ENCODE assay signal across 1 cellular context in the genomic region with DNA sequence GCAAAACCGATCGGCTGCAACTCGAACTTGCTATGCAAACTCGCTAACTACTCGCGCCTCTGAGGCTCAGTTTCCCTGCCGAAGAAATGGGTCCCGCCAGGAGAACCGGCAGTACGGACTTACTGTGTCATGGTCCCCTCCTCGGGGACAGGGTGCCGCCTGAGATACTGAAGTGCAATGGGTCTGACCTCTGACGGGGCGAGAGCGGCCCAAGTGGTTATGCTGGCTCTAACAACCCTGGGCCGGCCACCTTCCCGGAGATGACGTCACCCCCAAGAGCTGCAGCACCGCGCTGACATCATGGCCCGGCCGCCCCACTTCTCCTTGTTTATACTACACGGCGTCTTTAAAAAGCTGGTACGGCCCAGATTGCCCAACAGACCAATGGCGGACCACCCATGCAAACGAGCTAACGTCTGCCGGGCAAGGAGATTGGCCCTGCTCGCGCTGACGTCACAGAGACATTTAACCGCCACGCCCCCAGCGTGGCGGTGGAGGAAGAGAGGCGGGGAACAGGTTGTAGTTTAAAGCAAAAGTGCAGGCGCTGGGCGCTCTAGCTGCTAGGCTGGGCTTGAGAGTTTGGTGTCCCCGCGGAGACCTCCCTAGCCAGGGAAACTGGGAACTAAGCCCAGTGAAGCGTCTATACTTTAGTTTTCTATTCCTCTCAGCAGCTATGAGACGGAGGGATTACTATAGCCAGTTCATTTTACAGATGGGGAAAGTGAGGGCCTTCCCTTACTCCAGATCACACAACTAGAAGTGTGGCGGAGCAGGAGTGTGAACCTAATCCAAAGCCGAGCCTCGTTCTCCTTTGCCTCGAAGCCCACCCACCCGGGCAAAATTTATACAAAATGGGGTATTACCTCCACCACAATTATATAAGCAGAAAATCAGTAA.
TF ChIP-seq lines count a peak whose summit lies in the region.

No MANE protein-coding gene starts in this region.

TF ChIP-seq in HepG2, 621 proteins besides CTCF, POLR2A, EP300 and RAD21 (continued from another document and continues in another):
- TF ChIP-seq, protein P1, sequence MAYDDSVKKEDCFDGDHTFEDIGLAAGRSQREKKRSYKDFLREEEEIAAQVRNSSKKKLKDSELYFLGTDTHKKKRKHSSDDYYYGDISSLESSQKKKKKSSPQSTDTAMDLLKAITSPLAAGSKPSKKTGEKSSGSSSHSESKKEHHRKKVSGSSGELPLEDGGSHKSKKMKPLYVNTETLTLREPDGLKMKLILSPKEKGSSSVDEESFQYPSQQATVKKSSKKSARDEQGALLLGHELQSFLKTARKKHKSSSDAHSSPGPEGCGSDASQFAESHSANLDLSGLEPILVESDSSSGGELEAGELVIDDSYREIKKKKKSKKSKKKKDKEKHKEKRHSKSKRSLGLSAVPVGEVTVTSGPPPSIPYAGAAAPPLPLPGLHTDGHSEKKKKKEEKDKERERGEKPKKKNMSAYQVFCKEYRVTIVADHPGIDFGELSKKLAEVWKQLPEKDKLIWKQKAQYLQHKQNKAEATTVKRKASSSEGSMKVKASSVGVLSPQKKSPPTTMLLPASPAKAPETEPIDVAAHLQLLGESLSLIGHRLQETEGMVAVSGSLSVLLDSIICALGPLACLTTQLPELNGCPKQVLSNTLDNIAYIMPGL (CRISPR knock-in tag; IDR thresholded peaks at IDR 0.05; ENCODE audit: borderline replicate concordance in 1 of 2, low read depth in 1 of 2), result peak in 1 of 2 experiments; percentile 74; a peak in 1 of 4 replicates
- TF ChIP-seq POGZ (CRISPR knock-in tag; IDR thresholded peaks at IDR 0.05) (peak; percentile 27; the same call in 1 of the 2 replicates), ZNF567 (CRISPR knock-in tag; IDR thresholded peaks at IDR 0.05; ENCODE audit: borderline replicate concordance) (no peak; the same call in 1 of the 2 replicates), MAFG (CRISPR knock-in tag; IDR thresholded peaks at IDR 0.05) (no peak), BRCA1 (CRISPR knock-in tag; IDR thresholded peaks at IDR 0.05) (no peak), KMT2B (CRISPR knock-in tag; IDR thresholded peaks at IDR 0.05) (no peak), ZNF550 (CRISPR knock-in tag; IDR thresholded peaks at IDR 0.05; ENCODE audit: borderline replicate concordance) (no peak), ZNF614 (CRISPR knock-in tag; IDR thresholded peaks at IDR 0.05; ENCODE audit: borderline replicate concordance) (no peak), RELA (CRISPR knock-in tag; IDR thresholded peaks at IDR 0.05) (no peak), ZNF282 (IDR thresholded peaks at IDR 0.05; ENCODE audit: partially characterized antibody) (no peak), ZNF839 (CRISPR knock-in tag; IDR thresholded peaks at IDR 0.05; ENCODE audit: borderline replicate concordance) (no peak), FOXP1 (IDR thresholded peaks at IDR 0.05) (no peak), FOXP1 (CRISPR knock-in tag; IDR thresholded peaks at IDR 0.05) (no peak), FOXK1 (CRISPR knock-in tag; IDR thresholded peaks at IDR 0.05; ENCODE audit: borderline replicate concordance, low read depth) (peak; percentile 96), ZNF616 (CRISPR knock-in tag; IDR thresholded peaks at IDR 0.05; ENCODE audit: low read depth) (no peak), JUNB (CRISPR knock-in tag; IDR thresholded peaks at IDR 0.05; ENCODE audit: borderline replicate concordance) (no peak), ZNF850 (CRISPR knock-in tag; conservative IDR thresholded peaks at IDR 0.05) (no peak), ZSCAN21 (CRISPR knock-in tag; IDR thresholded peaks at IDR 0.05; ENCODE audit: borderline replicate concordance) (no peak), MBD4 (IDR thresholded peaks at IDR 0.05; ENCODE audit: borderline replicate concordance, low read length) (no peak), RAD51 (IDR thresholded peaks at IDR 0.05; ENCODE audit: borderline replicate concordance) (no peak), RFX1 (IDR thresholded peaks at IDR 0.05) (no peak), ZNF530 (CRISPR knock-in tag; IDR thresholded peaks at IDR 0.05; ENCODE audit: low read depth) (no peak), ZNF260 (CRISPR knock-in tag; IDR thresholded peaks at IDR 0.05; ENCODE audit: borderline replicate concordance, low read depth) (no peak), RBM22 (optimal IDR thresholded peaks at IDR 0.05; ENCODE audit: low read length) (no peak), RORA (CRISPR knock-in tag; IDR thresholded peaks at IDR 0.05) (no peak), FOSL2 (CRISPR knock-in tag; IDR thresholded peaks at IDR 0.05) (peak; percentile 55)
- TF ChIP-seq, protein P2, sequence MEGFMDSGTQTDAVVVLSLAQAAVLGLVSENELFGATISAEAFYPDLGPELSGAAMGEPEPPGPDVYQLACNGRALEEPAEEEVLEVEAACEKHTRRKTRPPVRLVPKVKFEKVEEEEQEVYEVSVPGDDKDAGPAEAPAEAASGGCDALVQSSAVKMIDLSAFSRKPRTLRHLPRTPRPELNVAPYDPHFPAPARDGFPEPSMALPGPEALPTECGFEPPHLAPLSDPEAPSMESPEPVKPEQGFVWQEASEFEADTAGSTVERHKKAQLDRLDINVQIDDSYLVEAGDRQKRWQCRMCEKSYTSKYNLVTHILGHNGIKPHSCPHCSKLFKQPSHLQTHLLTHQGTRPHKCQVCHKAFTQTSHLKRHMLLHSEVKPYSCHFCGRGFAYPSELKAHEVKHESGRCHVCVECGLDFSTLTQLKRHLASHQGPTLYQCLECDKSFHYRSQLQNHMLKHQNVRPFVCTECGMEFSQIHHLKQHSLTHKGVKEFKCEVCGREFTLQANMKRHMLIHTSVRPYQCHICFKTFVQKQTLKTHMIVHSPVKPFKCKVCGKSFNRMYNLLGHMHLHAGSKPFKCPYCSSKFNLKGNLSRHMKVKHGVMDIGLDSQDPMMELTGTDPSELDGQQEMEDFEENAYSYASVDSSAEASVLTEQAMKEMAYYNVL (CRISPR knock-in tag; IDR thresholded peaks at IDR 0.05; ENCODE audit: borderline replicate concordance), result no peak
- TF ChIP-seq, protein P3, sequence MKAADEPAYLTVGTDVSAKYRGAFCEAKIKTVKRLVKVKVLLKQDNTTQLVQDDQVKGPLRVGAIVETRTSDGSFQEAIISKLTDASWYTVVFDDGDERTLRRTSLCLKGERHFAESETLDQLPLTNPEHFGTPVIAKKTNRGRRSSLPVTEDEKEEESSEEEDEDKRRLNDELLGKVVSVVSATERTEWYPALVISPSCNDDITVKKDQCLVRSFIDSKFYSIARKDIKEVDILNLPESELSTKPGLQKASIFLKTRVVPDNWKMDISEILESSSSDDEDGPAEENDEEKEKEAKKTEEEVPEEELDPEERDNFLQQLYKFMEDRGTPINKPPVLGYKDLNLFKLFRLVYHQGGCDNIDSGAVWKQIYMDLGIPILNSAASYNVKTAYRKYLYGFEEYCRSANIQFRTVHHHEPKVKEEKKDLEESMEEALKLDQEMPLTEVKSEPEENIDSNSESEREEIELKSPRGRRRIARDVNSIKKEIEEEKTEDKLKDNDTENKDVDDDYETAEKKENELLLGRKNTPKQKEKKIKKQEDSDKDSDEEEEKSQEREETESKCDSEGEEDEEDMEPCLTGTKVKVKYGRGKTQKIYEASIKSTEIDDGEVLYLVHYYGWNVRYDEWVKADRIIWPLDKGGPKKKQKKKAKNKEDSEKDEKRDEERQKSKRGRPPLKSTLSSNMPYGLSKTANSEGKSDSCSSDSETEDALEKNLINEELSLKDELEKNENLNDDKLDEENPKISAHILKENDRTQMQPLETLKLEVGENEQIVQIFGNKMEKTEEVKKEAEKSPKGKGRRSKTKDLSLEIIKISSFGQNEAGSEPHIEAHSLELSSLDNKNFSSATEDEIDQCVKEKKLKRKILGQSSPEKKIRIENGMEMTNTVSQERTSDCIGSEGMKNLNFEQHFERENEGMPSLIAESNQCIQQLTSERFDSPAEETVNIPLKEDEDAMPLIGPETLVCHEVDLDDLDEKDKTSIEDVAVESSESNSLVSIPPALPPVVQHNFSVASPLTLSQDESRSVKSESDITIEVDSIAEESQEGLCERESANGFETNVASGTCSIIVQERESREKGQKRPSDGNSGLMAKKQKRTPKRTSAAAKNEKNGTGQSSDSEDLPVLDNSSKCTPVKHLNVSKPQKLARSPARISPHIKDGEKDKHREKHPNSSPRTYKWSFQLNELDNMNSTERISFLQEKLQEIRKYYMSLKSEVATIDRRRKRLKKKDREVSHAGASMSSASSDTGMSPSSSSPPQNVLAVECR (CRISPR knock-in tag; IDR thresholded peaks at IDR 0.05; ENCODE audit: borderline replicate concordance), result peak; percentile 47; the same call in 1 of the 2 replicates
- TF ChIP-seq, protein P4, sequence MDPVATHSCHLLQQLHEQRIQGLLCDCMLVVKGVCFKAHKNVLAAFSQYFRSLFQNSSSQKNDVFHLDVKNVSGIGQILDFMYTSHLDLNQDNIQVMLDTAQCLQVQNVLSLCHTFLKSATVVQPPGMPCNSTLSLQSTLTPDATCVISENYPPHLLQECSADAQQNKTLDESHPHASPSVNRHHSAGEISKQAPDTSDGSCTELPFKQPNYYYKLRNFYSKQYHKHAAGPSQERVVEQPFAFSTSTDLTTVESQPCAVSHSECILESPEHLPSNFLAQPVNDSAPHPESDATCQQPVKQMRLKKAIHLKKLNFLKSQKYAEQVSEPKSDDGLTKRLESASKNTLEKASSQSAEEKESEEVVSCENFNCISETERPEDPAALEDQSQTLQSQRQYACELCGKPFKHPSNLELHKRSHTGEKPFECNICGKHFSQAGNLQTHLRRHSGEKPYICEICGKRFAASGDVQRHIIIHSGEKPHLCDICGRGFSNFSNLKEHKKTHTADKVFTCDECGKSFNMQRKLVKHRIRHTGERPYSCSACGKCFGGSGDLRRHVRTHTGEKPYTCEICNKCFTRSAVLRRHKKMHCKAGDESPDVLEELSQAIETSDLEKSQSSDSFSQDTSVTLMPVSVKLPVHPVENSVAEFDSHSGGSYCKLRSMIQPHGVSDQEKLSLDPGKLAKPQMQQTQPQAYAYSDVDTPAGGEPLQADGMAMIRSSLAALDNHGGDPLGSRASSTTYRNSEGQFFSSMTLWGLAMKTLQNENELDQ (CRISPR knock-in tag; IDR thresholded peaks at IDR 0.05; ENCODE audit: borderline replicate concordance), result no peak
- TF ChIP-seq, protein P5, sequence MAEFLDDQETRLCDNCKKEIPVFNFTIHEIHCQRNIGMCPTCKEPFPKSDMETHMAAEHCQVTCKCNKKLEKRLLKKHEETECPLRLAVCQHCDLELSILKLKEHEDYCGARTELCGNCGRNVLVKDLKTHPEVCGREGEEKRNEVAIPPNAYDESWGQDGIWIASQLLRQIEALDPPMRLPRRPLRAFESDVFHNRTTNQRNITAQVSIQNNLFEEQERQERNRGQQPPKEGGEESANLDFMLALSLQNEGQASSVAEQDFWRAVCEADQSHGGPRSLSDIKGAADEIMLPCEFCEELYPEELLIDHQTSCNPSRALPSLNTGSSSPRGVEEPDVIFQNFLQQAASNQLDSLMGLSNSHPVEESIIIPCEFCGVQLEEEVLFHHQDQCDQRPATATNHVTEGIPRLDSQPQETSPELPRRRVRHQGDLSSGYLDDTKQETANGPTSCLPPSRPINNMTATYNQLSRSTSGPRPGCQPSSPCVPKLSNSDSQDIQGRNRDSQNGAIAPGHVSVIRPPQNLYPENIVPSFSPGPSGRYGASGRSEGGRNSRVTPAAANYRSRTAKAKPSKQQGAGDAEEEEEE (CRISPR knock-in tag; IDR thresholded peaks at IDR 0.05; ENCODE audit: borderline replicate concordance), result no peak
- TF ChIP-seq, protein P6, sequence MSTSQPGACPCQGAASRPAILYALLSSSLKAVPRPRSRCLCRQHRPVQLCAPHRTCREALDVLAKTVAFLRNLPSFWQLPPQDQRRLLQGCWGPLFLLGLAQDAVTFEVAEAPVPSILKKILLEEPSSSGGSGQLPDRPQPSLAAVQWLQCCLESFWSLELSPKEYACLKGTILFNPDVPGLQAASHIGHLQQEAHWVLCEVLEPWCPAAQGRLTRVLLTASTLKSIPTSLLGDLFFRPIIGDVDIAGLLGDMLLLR (CRISPR knock-in tag; IDR thresholded peaks at IDR 0.05), result no peak
- TF ChIP-seq, protein P7, sequence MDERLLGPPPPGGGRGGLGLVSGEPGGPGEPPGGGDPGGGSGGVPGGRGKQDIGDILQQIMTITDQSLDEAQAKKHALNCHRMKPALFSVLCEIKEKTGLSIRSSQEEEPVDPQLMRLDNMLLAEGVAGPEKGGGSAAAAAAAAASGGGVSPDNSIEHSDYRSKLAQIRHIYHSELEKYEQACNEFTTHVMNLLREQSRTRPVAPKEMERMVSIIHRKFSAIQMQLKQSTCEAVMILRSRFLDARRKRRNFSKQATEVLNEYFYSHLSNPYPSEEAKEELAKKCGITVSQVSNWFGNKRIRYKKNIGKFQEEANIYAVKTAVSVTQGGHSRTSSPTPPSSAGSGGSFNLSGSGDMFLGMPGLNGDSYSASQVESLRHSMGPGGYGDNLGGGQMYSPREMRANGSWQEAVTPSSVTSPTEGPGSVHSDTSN (CRISPR knock-in tag; IDR thresholded peaks at IDR 0.05), result no peak
- TF ChIP-seq, protein P8, sequence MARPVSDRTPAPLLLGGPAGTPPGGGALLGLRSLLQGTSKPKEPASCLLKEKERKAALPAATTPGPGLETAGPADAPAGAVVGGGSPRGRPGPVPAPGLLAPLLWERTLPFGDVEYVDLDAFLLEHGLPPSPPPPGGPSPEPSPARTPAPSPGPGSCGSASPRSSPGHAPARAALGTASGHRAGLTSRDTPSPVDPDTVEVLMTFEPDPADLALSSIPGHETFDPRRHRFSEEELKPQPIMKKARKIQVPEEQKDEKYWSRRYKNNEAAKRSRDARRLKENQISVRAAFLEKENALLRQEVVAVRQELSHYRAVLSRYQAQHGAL (CRISPR knock-in tag; IDR thresholded peaks at IDR 0.05; ENCODE audit: not compliant biosample characterization), result peak; percentile 49
